11 cellular contexts compared by ENCODE assay signal in genomic region chr18:14797969-14798764, GRCh38. TPM values are rescaled to one million over a fixed set of nuclear protein-coding genes. Genes with fewer than 3 reads are reported as not detected.
"Had no signal": no experiment of that assay in that cellular context is flagged by ENCODE, and none has a peak within 500 bp of the region (broad histone marks: within the 10 kb centered on the region; RNA-seq: fewer than 3 reads in every experiment).

No MANE protein-coding gene starts in this region.

RNA-seq across cellular contexts. Expression of gene ANKRD30B, which starts 50.2 kb away (rescaled TPM):
- total RNA-seq: naive thymus-derived CD4-positive, alpha-beta T cell; natural killer cell; posterior vena cava; pulmonary artery endothelial cell; right atrium auricular region; smooth muscle cell; suprapubic skin; upper lobe of left lung; ureter; uterus had no signal
- polyA plus RNA-seq: naive thymus-derived CD4-positive, alpha-beta T cell; neural cell; smooth muscle cell had no signal
